8 cellular contexts compared by ENCODE assay signal in the genomic region with DNA sequence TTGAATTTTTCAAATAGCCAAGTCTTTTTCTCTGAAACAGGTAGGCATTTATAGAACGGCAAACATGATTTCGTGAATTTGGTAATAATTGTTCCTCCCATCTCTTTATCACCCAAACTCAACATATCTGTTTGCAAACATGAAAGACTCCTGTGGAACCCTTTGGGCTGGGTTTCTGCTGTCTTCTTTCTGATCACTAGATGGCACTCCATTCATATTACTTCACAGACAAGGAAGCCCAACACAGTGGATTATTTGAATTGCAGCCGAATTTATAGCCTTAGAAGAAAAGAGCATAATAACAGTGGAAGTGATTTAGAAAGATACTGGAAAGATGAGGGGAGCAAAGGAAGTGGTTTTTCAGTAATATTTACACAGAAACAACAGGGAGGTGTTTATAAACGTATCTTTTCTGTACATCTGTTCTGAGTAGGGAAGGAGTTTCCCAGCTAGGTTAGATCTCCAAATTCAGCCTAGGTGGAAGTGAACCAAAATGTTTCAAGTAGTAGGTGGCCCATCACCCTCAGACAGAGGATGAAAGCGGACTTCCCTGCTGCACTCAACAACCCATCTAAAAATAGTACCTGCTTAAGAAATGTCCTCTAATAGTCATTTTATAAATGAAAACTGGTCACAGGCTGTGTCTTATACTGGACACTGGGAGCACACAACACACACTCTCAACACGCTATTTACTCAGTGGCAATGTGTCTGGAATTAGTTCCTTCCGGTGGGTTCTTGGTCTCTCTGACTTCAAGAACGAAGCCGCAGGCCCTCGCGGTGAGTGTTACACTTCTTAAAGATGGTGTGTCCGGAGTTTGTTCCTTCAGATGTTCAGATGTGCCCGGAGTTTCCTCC.
DNase-seq lines count a peak whose midpoint lies in the region; ATAC-seq and TF ChIP-seq lines count a peak whose summit lies in the region.

No MANE protein-coding gene starts in this region.

- peak; percentile 52 for ATAC-seq in HG03045 (IDR thresholded peaks at IDR 0.05; ENCODE audit: unreplicated experiment)
- ATAC-seq in WTC11 = peak; percentile 84

- H3K27ac Mint-ChIP-seq in WTC11 = no peak overlapping the region

- H3K4me3 Mint-ChIP-seq in WTC11 = no peak overlapping the region

- no peaks in the 10 kb centered on the region for H3K36me3 Mint-ChIP-seq in WTC11

- no peak overlapping the region for H3K4me3 ChIP-seq in AG04449 (ENCODE audit: low read depth, low read length)

- POLR2A ChIA-PET in AG04449 (lab: Yijun Ruan, JAX) (no interaction called here), GM10248 (lab: Yijun Ruan, JAX) (no interaction called here), WTC11 (lab: Charles Lee) (no interaction called here)

- CTCF ChIA-PET in AG04449 (lab: Yijun Ruan, JAX) = no interaction called here
- CTCF ChIA-PET in GM10248 (lab: Yijun Ruan, JAX) = interaction anchor here (0.7 to 2.0 kb wide), 9 partner anchors 8 to 674 kb away, joined by 3 to 7 read pairs (median 4); no protein-coding TSS in a partner anchor
- CTCF ChIA-PET in WTC11 (lab: Charles Lee) = interaction anchor here (0.5 to 1.6 kb wide), 6 partner anchors 131 to 672 kb away, joined by 3 to 5 read pairs (median 4); no protein-coding TSS in a partner anchor

- peaks cover 15% of the 10 kb centered on the region for H3K4me1 Mint-ChIP-seq in WTC11

- no peaks in the 10 kb centered on the region for H3K27me3 Mint-ChIP-seq in WTC11 (ENCODE audit: low read depth)

- peak; percentile 62 for TF ChIP-seq CTCF in AG04449 (IDR thresholded peaks at IDR 0.05; ENCODE audit: insufficient read depth, low read length, missing control alignments)
- TF ChIP-seq CTCF in GM10248 (IDR thresholded peaks at IDR 0.05; ENCODE audit: control extremely low read depth, extremely low read depth, low read depth, missing control alignments) = peak; percentile 72
- TF ChIP-seq CTCF in WTC11 (IDR thresholded peaks at IDR 0.05) = 0 out of 2 replicates have a peak, but pooled peaks have one; percentile 31

- H3K9me3 Mint-ChIP-seq in WTC11 = peaks cover 8% of the 10 kb centered on the region

- DNase-seq in AG04449 (ENCODE audit: low read depth, low spot score) (peak; percentile 10), GM10248 (ENCODE audit: extremely low spot score) (peak; percentile 50), NCI-H2171 (lab: John Stamatoyannopoulos, UW) (peak; percentile 60), WTC11 (ENCODE audit: low spot score) (peak; percentile 17), germinal center (ENCODE audit: low spot score) (peak; percentile 16), pons (ENCODE audit: low spot score) (peak; percentile 70), ecto neural progenitor cell (ENCODE audit: low spot score) (no peak)

TF ChIP-seq in WTC11, 78 proteins besides CTCF, POLR2A, EP300 and RAD21:
- TF ChIP-seq, protein P1, sequence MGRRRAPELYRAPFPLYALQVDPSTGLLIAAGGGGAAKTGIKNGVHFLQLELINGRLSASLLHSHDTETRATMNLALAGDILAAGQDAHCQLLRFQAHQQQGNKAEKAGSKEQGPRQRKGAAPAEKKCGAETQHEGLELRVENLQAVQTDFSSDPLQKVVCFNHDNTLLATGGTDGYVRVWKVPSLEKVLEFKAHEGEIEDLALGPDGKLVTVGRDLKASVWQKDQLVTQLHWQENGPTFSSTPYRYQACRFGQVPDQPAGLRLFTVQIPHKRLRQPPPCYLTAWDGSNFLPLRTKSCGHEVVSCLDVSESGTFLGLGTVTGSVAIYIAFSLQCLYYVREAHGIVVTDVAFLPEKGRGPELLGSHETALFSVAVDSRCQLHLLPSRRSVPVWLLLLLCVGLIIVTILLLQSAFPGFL (CRISPR knock-in tag; IDR thresholded peaks at IDR 0.05; ENCODE audit: borderline replicate concordance) = no peak
- TF ChIP-seq, protein P2, sequence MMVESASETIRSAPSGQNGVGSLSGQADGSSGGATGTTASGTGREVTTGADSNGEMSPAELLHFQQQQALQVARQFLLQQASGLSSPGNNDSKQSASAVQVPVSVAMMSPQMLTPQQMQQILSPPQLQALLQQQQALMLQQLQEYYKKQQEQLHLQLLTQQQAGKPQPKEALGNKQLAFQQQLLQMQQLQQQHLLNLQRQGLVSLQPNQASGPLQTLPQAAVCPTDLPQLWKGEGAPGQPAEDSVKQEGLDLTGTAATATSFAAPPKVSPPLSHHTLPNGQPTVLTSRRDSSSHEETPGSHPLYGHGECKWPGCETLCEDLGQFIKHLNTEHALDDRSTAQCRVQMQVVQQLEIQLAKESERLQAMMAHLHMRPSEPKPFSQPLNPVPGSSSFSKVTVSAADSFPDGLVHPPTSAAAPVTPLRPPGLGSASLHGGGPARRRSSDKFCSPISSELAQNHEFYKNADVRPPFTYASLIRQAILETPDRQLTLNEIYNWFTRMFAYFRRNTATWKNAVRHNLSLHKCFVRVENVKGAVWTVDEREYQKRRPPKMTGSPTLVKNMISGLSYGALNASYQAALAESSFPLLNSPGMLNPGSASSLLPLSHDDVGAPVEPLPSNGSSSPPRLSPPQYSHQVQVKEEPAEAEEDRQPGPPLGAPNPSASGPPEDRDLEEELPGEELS (CRISPR knock-in tag; IDR thresholded peaks at IDR 0.05) = no peak
- TF ChIP-seq MYBL2 (CRISPR knock-in tag; IDR thresholded peaks at IDR 0.05) (no peak), SMAD4 (CRISPR knock-in tag; IDR thresholded peaks at IDR 0.05) (no peak), NR2C2 (CRISPR knock-in tag; IDR thresholded peaks at IDR 0.05) (no peak), ZNF232 (CRISPR knock-in tag; IDR thresholded peaks at IDR 0.05) (no peak), ZBTB21 (CRISPR knock-in tag; IDR thresholded peaks at IDR 0.05; ENCODE audit: borderline replicate concordance) (no peak), FOXJ3 (CRISPR knock-in tag; IDR thresholded peaks at IDR 0.05; ENCODE audit: borderline replicate concordance) (no peak), HMGA2 (CRISPR knock-in tag; IDR thresholded peaks at IDR 0.05) (no peak), OVOL2 (CRISPR knock-in tag; IDR thresholded peaks at IDR 0.05; ENCODE audit: borderline replicate concordance) (no peak), ESRRA (CRISPR knock-in tag; IDR thresholded peaks at IDR 0.05; ENCODE audit: borderline replicate concordance) (no peak), SP1 (CRISPR knock-in tag; conservative IDR thresholded peaks at IDR 0.05) (no peak)
